13 cellular contexts compared by ENCODE assay signal in the genomic region with DNA sequence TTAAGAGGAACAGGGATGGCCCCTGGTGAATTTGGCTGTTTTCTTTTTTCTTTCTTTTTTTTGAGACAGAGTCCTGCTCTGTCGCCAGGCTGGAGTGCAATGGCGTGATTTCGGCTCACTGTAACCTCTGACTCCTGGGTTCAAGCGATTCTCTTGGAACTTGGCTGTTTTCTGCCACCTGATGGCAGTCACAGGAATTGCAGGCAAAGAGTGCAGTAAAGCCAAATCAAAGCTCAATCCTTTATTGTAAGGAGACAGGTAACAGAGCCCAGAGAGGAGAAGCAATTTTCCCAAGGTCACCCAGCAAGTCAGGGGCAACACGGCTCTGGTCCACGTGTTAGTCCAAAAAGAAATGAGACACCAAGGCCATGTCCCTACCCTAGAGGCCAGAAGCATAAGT. TPM values are rescaled to one million over a fixed set of nuclear protein-coding genes. Genes with fewer than 3 reads are reported as not detected.
A peak's percentile ranks its signal among the peaks of the same experiment; 100 is the strongest.
DNase-seq lines count a peak whose midpoint lies in the region; ATAC-seq and TF ChIP-seq lines count a peak whose summit lies in the region.
"Had no signal": no experiment of that assay in that cellular context is flagged by ENCODE, and none has a peak within 500 bp of the region (broad histone marks: within the 10 kb centered on the region; RNA-seq: fewer than 3 reads in every experiment).

No MANE protein-coding gene starts in this region.

- peaks cover 8% of the 10 kb centered on the region; the same call in 1 of the 2 replicates for H3K36me3 Mint-ChIP-seq in HFFc6 (ENCODE audit: low read depth)
- H3K36me3 Mint-ChIP-seq in brain, result peaks cover 11% of the 10 kb centered on the region
- H3K36me3 Mint-ChIP-seq in nephron (ENCODE audit: low read depth), result no peaks in the 10 kb centered on the region
- H3K36me3 Mint-ChIP-seq in activated T-cell treated with anti-CD3 and anti-CD28 coated beads, Interleukin-2, amount 50 U/mL, for 24 hours (ENCODE audit: low read depth), result no peaks in the 10 kb centered on the region
- H3K36me3 Mint-ChIP-seq: stimulated activated effector memory CD8-positive, alpha-beta T cell treated with anti-CD3 and anti-CD28 coated beads, Interleukin-12 subunit alpha, Interleukin-12 subunit beta, amount 100 ng/mL, for 72 hours had no signal

- H3K9me3 Mint-ChIP-seq in HFFc6, result peaks cover 13% of the 10 kb centered on the region; the same call in 1 of the 2 replicates
- peaks cover 0 to 16% (median 10%) of the 10 kb centered on the region in 5 experiments for H3K9me3 Mint-ChIP-seq in brain
- peaks cover 11% of the 10 kb centered on the region for H3K9me3 Mint-ChIP-seq in nephron
- H3K9me3 Mint-ChIP-seq in activated T-cell treated with anti-CD3 and anti-CD28 coated beads, Interleukin-2, amount 50 U/mL, for 24 hours, result peaks cover 7% of the 10 kb centered on the region

- DNase-seq in HFFc6, result no peak
- DNase-seq in ureter (ENCODE audit: low spot score), result no peak
- no peak for DNase-seq in HCEC 1CT
- DNase-seq in activated T-cell treated with anti-CD3 and anti-CD28 coated beads, Interleukin-2, amount 50 U/mL, for 24 hours, result no peak
- DNase-seq: DMS53; effector memory CD4-positive, alpha-beta T cell; NCI-H510A had no signal

- H3K27ac ChIP-seq in C4-2B, result no peak overlapping the region

- ATAC-seq in HG03432 (IDR thresholded peaks at IDR 0.05; ENCODE audit: unreplicated experiment), result no peak
- ATAC-seq: stimulated activated effector memory CD8-positive, alpha-beta T cell treated with anti-CD3 and anti-CD28 coated beads, Interleukin-12 subunit alpha, Interleukin-12 subunit beta, amount 100 ng/mL, for 72 hours had no signal

- peak; percentile 67 for TF ChIP-seq CTCF in C4-2B (conservative IDR thresholded peaks at IDR 0.05)
- peak; percentile 80 for TF ChIP-seq CTCF in HFFc6 (IDR thresholded peaks at IDR 0.05)
- TF ChIP-seq CTCF in brain (conservative IDR thresholded peaks at IDR 0.05), result peak; percentile 36 to 73
- peak; percentile 19 to 38 (median 34) for TF ChIP-seq CTCF in nephron (IDR thresholded peaks at IDR 0.05; ENCODE audit: unreplicated experiment in 3 of 3)

- H3K27ac Mint-ChIP-seq in HFFc6 (no peak overlapping the region), brain (no peak overlapping the region), nephron (no peak overlapping the region)
- no peak overlapping the region for H3K27ac Mint-ChIP-seq in activated T-cell treated with anti-CD3 and anti-CD28 coated beads, Interleukin-2, amount 50 U/mL, for 24 hours
- H3K27ac Mint-ChIP-seq: stimulated activated effector memory CD8-positive, alpha-beta T cell treated with anti-CD3 and anti-CD28 coated beads, Interleukin-12 subunit alpha, Interleukin-12 subunit beta, amount 100 ng/mL, for 72 hours had no signal

- H3K4me1 Mint-ChIP-seq in HFFc6 (ENCODE audit: low read depth) (no peaks in the 10 kb centered on the region), brain (peaks cover 35% of the 10 kb centered on the region), nephron (peaks cover 14% of the 10 kb centered on the region)
- no peaks in the 10 kb centered on the region for H3K4me1 Mint-ChIP-seq in activated T-cell treated with anti-CD3 and anti-CD28 coated beads, Interleukin-2, amount 50 U/mL, for 24 hours (ENCODE audit: low read depth)
- H3K4me1 Mint-ChIP-seq: stimulated activated effector memory CD8-positive, alpha-beta T cell treated with anti-CD3 and anti-CD28 coated beads, Interleukin-12 subunit alpha, Interleukin-12 subunit beta, amount 100 ng/mL, for 72 hours had no signal

- H3K4me3 Mint-ChIP-seq in HFFc6 (no peak overlapping the region), brain (no peak overlapping the region), nephron (no peak overlapping the region)
- H3K4me3 Mint-ChIP-seq in activated T-cell treated with anti-CD3 and anti-CD28 coated beads, Interleukin-2, amount 50 U/mL, for 24 hours, result no peak overlapping the region
- H3K4me3 Mint-ChIP-seq: stimulated activated effector memory CD8-positive, alpha-beta T cell treated with anti-CD3 and anti-CD28 coated beads, Interleukin-12 subunit alpha, Interleukin-12 subunit beta, amount 100 ng/mL, for 72 hours had no signal

- H3K27me3 Mint-ChIP-seq in HFFc6 (ENCODE audit: insufficient read depth) (peaks cover 21% of the 10 kb centered on the region), brain (peaks cover 5% of the 10 kb centered on the region), nephron (ENCODE audit: low read depth) (peaks cover 26% of the 10 kb centered on the region)
- peaks cover 39% of the 10 kb centered on the region for H3K27me3 Mint-ChIP-seq in activated T-cell treated with anti-CD3 and anti-CD28 coated beads, Interleukin-2, amount 50 U/mL, for 24 hours

RNA-seq across cellular contexts. Expression of a gene that starts 6.2 kb away (rescaled TPM):
- under 1 TPM in 5 of 6 experiments, not detected in 1; 0.05 to 0.34 (median 0.13) TPM for total RNA-seq in HFFc6 (2021; fragmentation: NEBNext Ultra II Directional; extraction: Animal tissue kit (Norgen Biotek cat#: 25700))
- polyA plus RNA-seq in brain (ENCODE audit: insufficient read depth, low read depth, low replicate concordance), result 1.7 TPM
- 5.8 TPM for total RNA-seq in ureter
- total RNA-seq: myocyte had no signal
